8 cellular contexts compared by ENCODE assay signal in the genomic region with DNA sequence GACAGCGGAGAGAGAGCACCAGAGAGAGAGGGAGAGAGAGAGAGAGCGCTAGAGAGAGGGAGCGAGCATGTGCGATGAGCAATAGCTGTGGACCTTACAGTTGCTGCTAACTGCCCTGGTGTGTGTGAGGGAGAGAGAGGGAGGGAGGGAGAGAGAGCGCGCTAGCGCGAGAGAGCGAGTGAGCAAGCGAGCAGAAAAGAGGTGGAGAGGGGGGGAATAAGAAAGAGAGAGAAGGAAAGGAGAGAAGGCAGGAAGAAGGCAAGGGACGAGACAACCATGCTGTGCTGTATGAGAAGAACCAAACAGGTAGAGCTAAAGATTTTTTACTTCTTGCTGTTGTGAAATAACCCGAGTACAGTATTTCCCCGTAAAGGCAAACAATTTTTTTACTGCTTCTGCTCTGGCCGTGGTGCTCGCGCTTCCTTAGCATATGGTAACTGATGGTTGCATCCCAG. TPM values are rescaled to one million over a fixed set of nuclear protein-coding genes. Genes with fewer than 3 reads are reported as not detected.
DNase-seq lines count a peak whose midpoint lies in the region; ATAC-seq and TF ChIP-seq lines count a peak whose summit lies in the region.

A gene with protein sequence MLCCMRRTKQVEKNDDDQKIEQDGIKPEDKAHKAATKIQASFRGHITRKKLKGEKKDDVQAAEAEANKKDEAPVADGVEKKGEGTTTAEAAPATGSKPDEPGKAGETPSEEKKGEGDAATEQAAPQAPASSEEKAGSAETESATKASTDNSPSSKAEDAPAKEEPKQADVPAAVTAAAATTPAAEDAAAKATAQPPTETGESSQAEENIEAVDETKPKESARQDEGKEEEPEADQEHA (plus strand): TSS at position 97 of the 455 bp plus-strand sequence. CDS start 180 bp downstream, at position 277.

- ATAC-seq in stimulated activated naive B cell treated with anti-CD40 and anti-IgM and Interleukin-4, amounts not matched to agents 10 μg/mL and 1 μg/mL and 100 μg/mL, for 72 hours (replicated peaks) = peak in 1 of 2 donors; percentile 50
- ATAC-seq in GM18520 (IDR thresholded peaks at IDR 0.05; ENCODE audit: unreplicated experiment) (no peak), HG02588 (IDR thresholded peaks at IDR 0.05; ENCODE audit: unreplicated experiment) (no peak)

- TF ChIP-seq CTCF in kidney epithelial cell (IDR thresholded peaks at IDR 0.05; ENCODE audit: insufficient read depth, low read length, poor library complexity, severe bottlenecking) = no peak

- peak within 1 kb of the TSS; percentile 21 for H3K4me3 ChIP-seq in kidney epithelial cell (ENCODE audit: low read depth, low read length)

- H3K27ac Mint-ChIP-seq in stimulated activated naive B cell treated with anti-CD40 and anti-IgM and Interleukin-4, amounts not matched to agents 10 μg/mL and 1 μg/mL and 100 μg/mL, for 72 hours = peak within 1 kb of the TSS; percentile 44

- H3K36me3 ChIP-seq in kidney epithelial cell (ENCODE audit: control insufficient read depth, insufficient read depth, low read length) = no peaks in the 10 kb centered on the region

- no peaks in the 10 kb centered on the region for H3K36me3 Mint-ChIP-seq in stimulated activated naive B cell treated with anti-CD40 and anti-IgM and Interleukin-4, amounts not matched to agents 10 μg/mL and 1 μg/mL and 100 μg/mL, for 72 hours

- H3K9me3 Mint-ChIP-seq in stimulated activated naive B cell treated with anti-CD40 and anti-IgM and Interleukin-4, amounts not matched to agents 10 μg/mL and 1 μg/mL and 100 μg/mL, for 72 hours = no peaks in the 10 kb centered on the region

- peaks cover 40 to 43% of the 10 kb centered on the region in 2 donors for H3K27me3 Mint-ChIP-seq in stimulated activated naive B cell treated with anti-CD40 and anti-IgM and Interleukin-4, amounts not matched to agents 10 μg/mL and 1 μg/mL and 100 μg/mL, for 72 hours

- peaks cover 2% of the 10 kb centered on the region for H3K27me3 ChIP-seq in kidney epithelial cell (ENCODE audit: control insufficient read depth, insufficient read depth, low read length)

- H3K4me1 Mint-ChIP-seq in stimulated activated naive B cell treated with anti-CD40 and anti-IgM and Interleukin-4, amounts not matched to agents 10 μg/mL and 1 μg/mL and 100 μg/mL, for 72 hours = peaks cover 6 to 13% of the 10 kb centered on the region in 2 donors

- peak within 1 kb of the TSS; percentile 19 to 39 for H3K4me3 Mint-ChIP-seq in stimulated activated naive B cell treated with anti-CD40 and anti-IgM and Interleukin-4, amounts not matched to agents 10 μg/mL and 1 μg/mL and 100 μg/mL, for 72 hours

- peak; percentile 64 for DNase-seq in EL
- peak; percentile 44 for DNase-seq in NCI-H2227 (lab: John Stamatoyannopoulos, UW; ENCODE audit: unreplicated experiment)
- peak; percentile 9 to 73 for DNase-seq in cerebellar nuclear complex (lab: John Stamatoyannopoulos, UW)
- peak; percentile 47 for DNase-seq in kidney epithelial cell (ENCODE audit: low read depth)
- DNase-seq in stimulated activated naive B cell treated with anti-CD40 and anti-IgM and Interleukin-4, amounts not matched to agents 10 μg/mL and 1 μg/mL and 100 μg/mL, for 72 hours = peak; percentile 1
- no peak for DNase-seq in RPMI8226

RNA-seq across cellular contexts. Expression of the gene that starts here (rescaled TPM):
- 0.07 and 0.21 TPM in 2 replicates for total RNA-seq in kidney epithelial cell

Comparison
In these comparisons a context has a peak if more than half of its experiments do, and no peak if none do; other contexts are left out.
1. Peak in DNase-seq and H3K4me3 ChIP-seq in kidney epithelial cell; RNA of the gene not detected or under 1 TPM.